10 cellular contexts compared by ENCODE assay signal in genomic region chr1:41862411-41863221, GRCh38. TPM values are rescaled to one million over a fixed set of nuclear protein-coding genes. Genes with fewer than 3 reads are reported as not detected.
DNase-seq lines count a peak whose midpoint lies in the region; ATAC-seq, FAIRE-seq and TF ChIP-seq lines count a peak whose summit lies in the region.
"Had no signal": no experiment of that assay in that cellular context is flagged by ENCODE, and none has a peak within 500 bp of the region (broad histone marks: within the 10 kb centered on the region; RNA-seq: fewer than 3 reads in every experiment).

No MANE protein-coding gene starts in this region.

- H3K9ac ChIP-seq in PC-3 (ENCODE audit: low read length): peak overlapping the region; percentile 87
- H3K9ac ChIP-seq in astrocyte (ENCODE audit: low read length): peak overlapping the region; percentile 83
- no peak overlapping the region for H3K9ac ChIP-seq in endodermal cell (ENCODE audit: extremely low read depth, low read length, poor library complexity, severe bottlenecking)

- peaks cover 18% of the 10 kb centered on the region for H3F3A ChIP-seq in PC-3 (ENCODE audit: low read length, unreplicated experiment)

- peaks cover 40% of the 10 kb centered on the region for H3K79me2 ChIP-seq in PC-3 (ENCODE audit: low read length)
- peaks cover 24% of the 10 kb centered on the region for H3K79me2 ChIP-seq in astrocyte (ENCODE audit: insufficient read depth, low read length)

- peaks cover 35% of the 10 kb centered on the region for H3K4me1 Mint-ChIP-seq in Calu3 (ENCODE audit: low read depth, unreplicated experiment)
- peaks cover 57% of the 10 kb centered on the region for H3K4me1 Mint-ChIP-seq in astrocyte (ENCODE audit: low read depth, unreplicated experiment)
- H3K4me1 Mint-ChIP-seq in endodermal cell: peaks cover 53% of the 10 kb centered on the region

- H3K4me3 Mint-ChIP-seq in Calu3 (ENCODE audit: low read depth, unreplicated experiment) (no peak overlapping the region), astrocyte (ENCODE audit: unreplicated experiment) (peak overlapping the region; percentile 75), endodermal cell (no peak overlapping the region)

- H3K9me2 ChIP-seq in PC-3 (replicated peaks; ENCODE audit: low read length): no peaks in the 10 kb centered on the region

- ATAC-seq in PC-3 (peak; percentile 76), psoas muscle (no peak), GM19035 (IDR thresholded peaks at IDR 0.05; ENCODE audit: unreplicated experiment) (no peak)

- no peak overlapping the region for H2AFZ ChIP-seq in PC-3 (ENCODE audit: low read length)
- peak overlapping the region; percentile 11 for H2AFZ ChIP-seq in astrocyte (ENCODE audit: low read depth, low read length)

- peak; percentile 17 for FAIRE-seq in astrocyte (lab: Jason Lieb, UNC)
- FAIRE-seq: colon had no signal

- BruUV-seq in Calu3 (replicated peaks; lab: Mats Ljungman, UMichigan) (no TSS peak), PC-3 (replicated peaks; lab: Mats Ljungman, UMichigan) (no TSS peak)

- H3K9me3 ChIP-seq in PC-3 (ENCODE audit: low read length): no peaks in the 10 kb centered on the region
- H3K9me3 ChIP-seq in astrocyte (ENCODE audit: insufficient read depth, low read depth, low read length): no peaks in the 10 kb centered on the region
- H3K9me3 ChIP-seq in psoas muscle: no peaks in the 10 kb centered on the region
- H3K9me3 ChIP-seq in endodermal cell (ENCODE audit: control insufficient read depth, low read length): no peaks in the 10 kb centered on the region
- H3K9me3 ChIP-seq: thoracic aorta had no signal

- H3K27me3 Mint-ChIP-seq in Calu3 (ENCODE audit: unreplicated experiment): no peaks in the 10 kb centered on the region
- no peaks in the 10 kb centered on the region for H3K27me3 Mint-ChIP-seq in astrocyte (ENCODE audit: low read depth, unreplicated experiment)
- H3K27me3 Mint-ChIP-seq in endodermal cell (ENCODE audit: insufficient read depth): peaks cover 60% of the 10 kb centered on the region

- H3K36me3 Mint-ChIP-seq in Calu3 (ENCODE audit: insufficient read depth, unreplicated experiment): no peaks in the 10 kb centered on the region
- H3K36me3 Mint-ChIP-seq in astrocyte (ENCODE audit: low read depth, unreplicated experiment): peaks cover 2% of the 10 kb centered on the region
- no peaks in the 10 kb centered on the region for H3K36me3 Mint-ChIP-seq in endodermal cell (ENCODE audit: low read depth)

- intact Hi-C loops in Calu3 (cut with micrococcal nuclease; ENCODE audit: unreplicated experiment): no loop called here
- intact Hi-C loops in PC-3 (cut with micrococcal nuclease): loop anchor here (1.0 to 5.0 kb wide), 7 partner anchors 11 to 175 kb away; partner anchors contain the start of gene HIVEP3
- intact Hi-C loops in psoas muscle (cut with DNase I): no loop called here

- H3K4me3 ChIP-seq in PC-3 (ENCODE audit: low read length): peak overlapping the region; percentile 60
- peak overlapping the region; percentile 34 for H3K4me3 ChIP-seq in astrocyte (ENCODE audit: insufficient read depth, low read depth, low read length)
- no peak overlapping the region for H3K4me3 ChIP-seq in psoas muscle
- no peak overlapping the region for H3K4me3 ChIP-seq in endodermal cell (ENCODE audit: low read length)
- H3K4me3 ChIP-seq: thoracic aorta had no signal

- H4K20me1 ChIP-seq in PC-3 (ENCODE audit: low read length): no peaks in the 10 kb centered on the region
- no peaks in the 10 kb centered on the region for H4K20me1 ChIP-seq in astrocyte (ENCODE audit: insufficient read depth, low read length)

- H3K27ac Mint-ChIP-seq in Calu3 (ENCODE audit: unreplicated experiment) (peak overlapping the region; percentile 4), astrocyte (ENCODE audit: unreplicated experiment) (peak overlapping the region; percentile 94), endodermal cell (no peak overlapping the region)

- H3K27ac ChIP-seq in PC-3 (ENCODE audit: low read length) (peak overlapping the region; percentile 98), astrocyte (ENCODE audit: low read depth, low read length) (peak overlapping the region; percentile 96), psoas muscle (no peak overlapping the region), endodermal cell (ENCODE audit: low read depth, low read length) (no peak overlapping the region)
- H3K27ac ChIP-seq: thoracic aorta had no signal

- no peaks in the 10 kb centered on the region for H3K27me3 ChIP-seq in PC-3 (ENCODE audit: low read length)
- H3K27me3 ChIP-seq in astrocyte (ENCODE audit: insufficient read depth, low read length): no peaks in the 10 kb centered on the region
- no peaks in the 10 kb centered on the region for H3K27me3 ChIP-seq in psoas muscle (ENCODE audit: insufficient read depth in 3 of 3, low read length in 2 of 3)
- H3K27me3 ChIP-seq in endodermal cell (ENCODE audit: control insufficient read depth, insufficient read depth, low read length, poor library complexity, severe bottlenecking): peaks cover 49% of the 10 kb centered on the region

- H3K4me2 ChIP-seq in PC-3 (ENCODE audit: low read length) (peak overlapping the region; percentile 85), astrocyte (ENCODE audit: low read length) (peak overlapping the region; percentile 81)

- WGBS in psoas muscle, 3 donors: 83 to 90% (median 85%) methylated on average over 7 of the region's 7 CpGs
- 69 to 86% methylated on average over 3 to 7 of the region's 7 CpGs for WGBS in endodermal cell (ENCODE audit: insufficient coverage in 1 of 2, insufficient read length in 1 of 2), 2 experiments

- 0 out of 2 replicates have a peak, but pooled peaks cover 3% of the 10 kb centered on the region for H3K36me3 ChIP-seq in PC-3 (ENCODE audit: low read depth, low read length)
- no peaks in the 10 kb centered on the region for H3K36me3 ChIP-seq in astrocyte (ENCODE audit: insufficient read depth, low read length)
- no peaks in the 10 kb centered on the region for H3K36me3 ChIP-seq in psoas muscle (ENCODE audit: insufficient read depth in 1 of 2, low read depth in 1 of 2)
- no peaks in the 10 kb centered on the region for H3K36me3 ChIP-seq in endodermal cell (ENCODE audit: control insufficient read depth, insufficient read depth, low read length)
- H3K36me3 ChIP-seq: thoracic aorta had no signal

- DNase-seq in Calu3 (no peak), PC-3 (peak; percentile 96), astrocyte (ENCODE audit: low read depth) (peak; percentile 98), nucleus accumbens (lab: John Stamatoyannopoulos, UW) (peak in 32 of 56 donors; percentile 5 to 68 (median 30)), psoas muscle (no peak), GOT3 (lab: John Stamatoyannopoulos, UW) (no peak), endodermal cell (no peak)

- H3K4me1 ChIP-seq in PC-3 (ENCODE audit: insufficient read depth, low read length): peaks cover 73% of the 10 kb centered on the region
- peaks cover 52% of the 10 kb centered on the region for H3K4me1 ChIP-seq in astrocyte (ENCODE audit: insufficient read depth, low read length)
- peaks cover 10% of the 10 kb centered on the region for H3K4me1 ChIP-seq in psoas muscle
- H3K4me1 ChIP-seq in endodermal cell (ENCODE audit: control insufficient read depth, insufficient read depth, low read length): peaks cover 29% of the 10 kb centered on the region

- H3K9me3 Mint-ChIP-seq in Calu3 (ENCODE audit: low read depth, unreplicated experiment) (no peaks in the 10 kb centered on the region), astrocyte (ENCODE audit: unreplicated experiment) (no peaks in the 10 kb centered on the region), endodermal cell (no peaks in the 10 kb centered on the region)

- CTCF ChIA-PET in Calu3 (lab: Charles Lee): no interaction called here
- CTCF ChIA-PET in PC-3 (lab: Charles Lee): interaction anchor here (0.5 to 0.6 kb wide), 2 partner anchors 55 to 612 kb away, joined by 3 read pairs; no protein-coding TSS in a partner anchor

- POLR2A ChIA-PET in PC-3 (lab: Charles Lee; ENCODE audit: unreplicated experiment): interaction anchor here (0.7 kb wide), 1 partner anchor 10 kb away, joined by 4 read pairs; no protein-coding TSS in a partner anchor

- TF ChIP-seq CTCF in Calu3 (IDR thresholded peaks at IDR 0.05; ENCODE audit: unreplicated experiment): no peak
- TF ChIP-seq CTCF in PC-3 (conservative IDR thresholded peaks at IDR 0.05; ENCODE audit: low read depth, low read length): no peak
- TF ChIP-seq CTCF in astrocyte (IDR thresholded peaks at IDR 0.05; ENCODE audit: insufficient read depth, low read depth, low read length): no peak
- TF ChIP-seq CTCF in psoas muscle (IDR thresholded peaks at IDR 0.05): no peak
- no peak for TF ChIP-seq CTCF in endodermal cell (conservative IDR thresholded peaks at IDR 0.05)

RNA-seq across cellular contexts. Expression of gene HIVEP3, which starts 56.1 kb away (rescaled TPM):
- 5.6 and 9.0 TPM in 2 replicates for total RNA-seq in Calu3 (2022)
- total RNA-seq in PC-3 (2014; rRNA removed): 8.4 and 9.8 TPM in 2 replicates
- total RNA-seq in astrocyte: 8.9 and 9.4 TPM in 2 replicates
- total RNA-seq in psoas muscle: 1 to 10 TPM; 2.1 to 3.4 (median 3.1) TPM
- 1 to 10 TPM in 1 of 3 donors, under 1 TPM in 2; 0.70 to 1.4 (median 0.98) TPM for polyA plus RNA-seq in psoas muscle
- under 1 TPM; 0.13 to 0.99 TPM for total RNA-seq in endodermal cell
- 0.82 TPM for polyA plus RNA-seq in endodermal cell (2013, experiment 1 of 2)
- polyA plus RNA-seq in endodermal cell (2013, experiment 2 of 2): 1.1 TPM

Comparison
In these comparisons a context has a peak if more than half of its experiments do, and no peak if none do; other contexts are left out.
1. DNase-seq: peak in PC-3 (single experiment), astrocyte (single experiment) and nucleus accumbens (32 of 56); none in Calu3 (single experiment), psoas muscle (0 of 2), GOT3 (single experiment) and endodermal cell (single experiment).
2. H3K27ac ChIP-seq: peak in PC-3 (single experiment) and astrocyte (single experiment); none in psoas muscle (single experiment) and endodermal cell (single experiment).
3. H3K4me3 ChIP-seq: peak in PC-3 (single experiment) and astrocyte (single experiment); none in psoas muscle (single experiment) and endodermal cell (single experiment).